8 cellular contexts compared by ENCODE assay signal in the genomic region with DNA sequence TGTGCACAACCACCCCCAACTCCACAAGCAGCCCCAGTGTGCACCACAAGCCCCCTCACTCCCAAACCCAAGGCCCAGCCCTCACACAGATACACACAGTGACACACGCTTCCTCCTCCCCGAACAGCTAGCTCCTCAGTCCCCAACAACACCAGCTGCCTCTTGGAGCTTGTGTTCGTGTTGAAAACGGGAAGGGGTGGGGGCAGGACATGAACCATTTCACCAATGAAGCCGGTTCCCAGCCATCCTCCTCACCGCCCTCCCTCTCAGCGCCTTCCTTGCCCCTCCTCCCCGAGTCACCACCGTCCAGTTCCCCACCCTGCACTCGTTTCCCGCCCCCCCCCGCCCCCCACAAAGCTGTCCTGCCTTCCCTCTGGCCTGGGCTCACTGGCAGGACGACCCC. TPM values are rescaled to one million over a fixed set of nuclear protein-coding genes. Genes with fewer than 3 reads are reported as not detected.
DNase-seq lines count a peak whose midpoint lies in the region; ATAC-seq, FAIRE-seq and TF ChIP-seq lines count a peak whose summit lies in the region.

No MANE protein-coding gene starts in this region.

- H3K9ac ChIP-seq in NT2/D1 (ENCODE audit: insufficient read length, low read depth), result peak overlapping the region; percentile 94

- no peaks in the 10 kb centered on the region for H3K9me3 ChIP-seq in NT2/D1 (ENCODE audit: insufficient read depth, low read length)
- no peaks in the 10 kb centered on the region for H3K9me3 ChIP-seq in iPS-18c (ENCODE audit: control insufficient read depth, insufficient read depth, low read length)
- no peaks in the 10 kb centered on the region for H3K9me3 ChIP-seq in gastrocnemius medialis

- in situ Hi-C loops in gastrocnemius medialis (cut with MboI; ENCODE audit: low sequenced_read_pairs in 4 of 4), result no loop called here

- H3K36me3 ChIP-seq in NT2/D1 (ENCODE audit: insufficient read depth, insufficient read length, low read length) (peaks cover 18% of the 10 kb centered on the region), gastrocnemius medialis (no peaks in the 10 kb centered on the region)

- ATAC-seq in gastrocnemius medialis, result peak; percentile 45 to 64
- ATAC-seq in HG02571 (IDR thresholded peaks at IDR 0.05; ENCODE audit: unreplicated experiment), result no peak

- H3K27me3 ChIP-seq in NT2/D1 (ENCODE audit: insufficient read depth, insufficient read length) (no peaks in the 10 kb centered on the region), gastrocnemius medialis (peaks cover 17 to 45% (median 31%) of the 10 kb centered on the region in 3 donors)

- intact Hi-C loops in gastrocnemius medialis (cut with DNase I; ENCODE audit: low total_unique reads), result no loop called here

- H3K4me1 ChIP-seq in NT2/D1 (ENCODE audit: insufficient read depth, insufficient read length) (peaks cover 67% of the 10 kb centered on the region), gastrocnemius medialis (no peaks in the 10 kb centered on the region)

- H3K27ac ChIP-seq in gastrocnemius medialis, result peak overlapping the region in 3 of 4 donors; percentile 46 to 61 (median 48)

- H3K4me3 ChIP-seq in NT2/D1 (ENCODE audit: insufficient read length, low read depth), result peak overlapping the region; percentile 66
- H3K4me3 ChIP-seq in iPS-18c (ENCODE audit: insufficient read depth, low read depth, low read length), result peak overlapping the region; percentile 37
- peak overlapping the region; percentile 34 to 50 (median 46) for H3K4me3 ChIP-seq in gastrocnemius medialis

- TF ChIP-seq POLR2A in H54 (IDR thresholded peaks at IDR 0.05; ENCODE audit: low read depth, low read length), result no peak; the same call in 1 of the 2 replicates
- peak in 1 of 2 donors; percentile 19 for TF ChIP-seq POLR2A in gastrocnemius medialis (IDR thresholded peaks at IDR 0.05)

- DNase-seq in AG08395 (ENCODE audit: low spot score) (peak; percentile 61), H54 (ENCODE audit: insufficient read length, low spot score) (peak; percentile 86), NT2/D1 (ENCODE audit: low read depth, low spot score) (peak; percentile 89), brain pericyte (ENCODE audit: low read depth, low spot score) (peak; percentile 33), gastrocnemius medialis (peak; percentile 49 to 58), HT-29 (ENCODE audit: low spot score) (no peak)

- no peak for FAIRE-seq in H54 (lab: Jason Lieb, UNC)

- no peak for TF ChIP-seq CTCF in gastrocnemius medialis (IDR thresholded peaks at IDR 0.05 in 4 of 5, conservative IDR thresholded peaks at IDR 0.05 in 1 of 5)

RNA-seq across cellular contexts. Expression of gene GPR162, which starts 0.3 kb away (rescaled TPM):
- total RNA-seq in gastrocnemius medialis, result under 1 TPM in 3 of 4 donors, not detected in 1; 0.16 to 0.31 (median 0.20) TPM
- not detected in 2 replicates for total RNA-seq in HT-29 (2014; rRNA removed; shearing (Covaris generic))

RNA-seq across cellular contexts. Expression of gene P3H3, which starts 6.9 kb away (rescaled TPM):
- total RNA-seq in gastrocnemius medialis, result 1 to 10 TPM in 3 of 4 donors, under 1 TPM in 1; 0.66 to 4.7 (median 1.5) TPM
- 2.2 and 2.7 TPM in 2 replicates for total RNA-seq in HT-29 (2014; rRNA removed; shearing (Covaris generic))

RNA-seq across cellular contexts. Expression of gene GNB3, which starts 19.5 kb away (rescaled TPM):
- total RNA-seq in gastrocnemius medialis, result not detected
- 0.97 TPM in 1 of 2 replicates, not detected in the other for total RNA-seq in HT-29 (2014; rRNA removed; shearing (Covaris generic))

RNA-seq across cellular contexts. Expression of gene CDCA3, which starts 29.8 kb away (rescaled TPM):
- total RNA-seq in gastrocnemius medialis, result 1 to 10 TPM in 1 of 4 donors, under 1 TPM in 3; 0.25 to 4.4 (median 0.65) TPM
- total RNA-seq in HT-29 (2014; rRNA removed; shearing (Covaris generic)), result 95.5 and 126 TPM in 2 replicates

RNA-seq across cellular contexts. Expression of gene USP5, which starts 30.7 kb away (rescaled TPM):
- 100 to 1,000 TPM in 1 of 4 donors, 10 to 100 TPM in 3; 66.4 to 120 (median 74.1) TPM for total RNA-seq in gastrocnemius medialis
- 122 and 136 TPM in 2 replicates for total RNA-seq in HT-29 (2014; rRNA removed; shearing (Covaris generic))
